In genomic region chr6:58290177-58290576, GRCh38 we compare ENCODE assay signal across 19 cellular contexts.
"Had no signal": no experiment of that assay in that cellular context is flagged by ENCODE, and none has a peak within 500 bp of the region (broad histone marks: within the 10 kb centered on the region; RNA-seq: fewer than 3 reads in every experiment).

No MANE protein-coding gene starts in this region.

- H3K9ac ChIP-seq: neural progenitor cell had no signal

- H3K36me3 ChIP-seq: gastrocnemius medialis, heart left ventricle, neural progenitor cell, prostate gland, right atrium auricular region, stomach, thyroid gland had no signal

- H3K4me1 ChIP-seq: gastrocnemius medialis, heart left ventricle, neural progenitor cell, prostate gland, right atrium auricular region, stomach, thyroid gland had no signal

- DNase-seq: dorsolateral prefrontal cortex; effector CD8-positive, alpha-beta T cell; foreskin fibroblast; gastrocnemius medialis; heart left ventricle; kidney; mesenchymal stem cell; mucosa of descending colon; naive B cell; stimulated activated CD4-positive, alpha-beta T cell treated with anti-CD3 and anti-CD28 coated beads, Interleukin-2, amount 100 ng/mL, for 24 hours; stimulated activated CD4-positive, alpha-beta T cell treated with anti-CD3 and anti-CD28 coated beads, Interleukin-4, amount 100 ng/mL, for 24 hours; stimulated activated naive CD4-positive, alpha-beta T cell treated with Interleukin-2 at 50 U/mL for 16 hours; stomach; thyroid gland had no signal

- H2AFZ ChIP-seq: hepatocyte, neural progenitor cell had no signal

- H3K27me3 ChIP-seq: dorsolateral prefrontal cortex, gastrocnemius medialis, heart left ventricle, hepatocyte, neural progenitor cell, right atrium auricular region, stomach, thyroid gland had no signal

- H3K4me2 ChIP-seq: hepatocyte, neural progenitor cell had no signal

- H3K27ac ChIP-seq: gastrocnemius medialis, heart left ventricle, hepatocyte, neural progenitor cell, prostate gland, right atrium auricular region, stomach, thyroid gland had no signal

- H3K79me2 ChIP-seq: hepatocyte had no signal

- H3K4me3 ChIP-seq: dorsolateral prefrontal cortex, gastrocnemius medialis, heart left ventricle, hepatocyte, lung, mucosa of descending colon, neural progenitor cell, prostate gland, right atrium auricular region, stomach, thyroid gland had no signal

- H3K9me3 ChIP-seq: gastrocnemius medialis, prostate gland, right atrium auricular region, thyroid gland had no signal
